Comparison of ENCODE assay signal across 22 cellular contexts in genomic region chr16:819336-819735, GRCh38. TPM values are rescaled to one million over a fixed set of nuclear protein-coding genes. Genes with fewer than 3 reads are reported as not detected.
DNase-seq lines count a peak whose midpoint lies in the region; ATAC-seq and TF ChIP-seq lines count a peak whose summit lies in the region.
"Had no signal": no experiment of that assay in that cellular context is flagged by ENCODE, and none has a peak within 500 bp of the region (broad histone marks: within the 10 kb centered on the region; RNA-seq: fewer than 3 reads in every experiment).

No MANE protein-coding gene starts in this region.

- no peaks in the 10 kb centered on the region for H3K36me3 ChIP-seq in left ventricle myocardium inferior
- H3K36me3 ChIP-seq: neural progenitor cell, spleen had no signal

- no peaks in the 10 kb centered on the region for H3K9me3 Mint-ChIP-seq in activated naive CD8-positive, alpha-beta T cell treated with anti-CD3 and anti-CD28 coated beads, Interleukin-2, amount 10 ng/mL, durations not matched to agents 7 days and 5 days
- H3K9me3 Mint-ChIP-seq in activated naive CD8-positive, alpha-beta T cell treated with anti-CD3 and anti-CD28 coated beads for 36 hours: no peaks in the 10 kb centered on the region
- no peaks in the 10 kb centered on the region for H3K9me3 Mint-ChIP-seq in stimulated activated naive B cell treated with anti-CD40 and anti-IgM and Interleukin-4, amounts not matched to agents 10 μg/mL and 1 μg/mL and 100 μg/mL, for 72 hours
- H3K9me3 Mint-ChIP-seq: GM23338; stimulated activated naive CD8-positive, alpha-beta T cell treated with anti-CD3 and anti-CD28 coated beads, Interleukin-15, Interleukin-2, amounts not matched to agents 100 ng/mL and 50 ng/mL, for 24 hours; type B pancreatic cell had no signal

- H3K27ac Mint-ChIP-seq in activated naive CD8-positive, alpha-beta T cell treated with anti-CD3 and anti-CD28 coated beads, Interleukin-2, amount 10 ng/mL, durations not matched to agents 7 days and 5 days: peak overlapping the region; percentile 85
- no peak overlapping the region for H3K27ac Mint-ChIP-seq in activated naive CD8-positive, alpha-beta T cell treated with anti-CD3 and anti-CD28 coated beads for 36 hours
- H3K27ac Mint-ChIP-seq in stimulated activated naive B cell treated with anti-CD40 and anti-IgM and Interleukin-4, amounts not matched to agents 10 μg/mL and 1 μg/mL and 100 μg/mL, for 72 hours: no peak overlapping the region
- H3K27ac Mint-ChIP-seq: GM23338; neural progenitor cell; stimulated activated naive CD8-positive, alpha-beta T cell treated with anti-CD3 and anti-CD28 coated beads, Interleukin-15, Interleukin-2, amounts not matched to agents 100 ng/mL and 50 ng/mL, for 24 hours; type B pancreatic cell had no signal

- H3K4me1 Mint-ChIP-seq in activated naive CD8-positive, alpha-beta T cell treated with anti-CD3 and anti-CD28 coated beads, Interleukin-2, amount 10 ng/mL, durations not matched to agents 7 days and 5 days: peaks cover 9% of the 10 kb centered on the region
- H3K4me1 Mint-ChIP-seq in activated naive CD8-positive, alpha-beta T cell treated with anti-CD3 and anti-CD28 coated beads for 36 hours: peaks cover 3% of the 10 kb centered on the region
- H3K4me1 Mint-ChIP-seq in stimulated activated naive B cell treated with anti-CD40 and anti-IgM and Interleukin-4, amounts not matched to agents 10 μg/mL and 1 μg/mL and 100 μg/mL, for 72 hours: peaks cover 3 to 11% of the 10 kb centered on the region in 2 donors
- H3K4me1 Mint-ChIP-seq: GM23338 had no signal

- POLR2A ChIA-PET in activated naive CD8-positive, alpha-beta T cell treated with anti-CD3 and anti-CD28 coated beads, Interleukin-2, amount 10 ng/mL, durations not matched to agents 7 days and 5 days (lab: Charles Lee): interaction anchor here (0.5 kb wide), 1 partner anchor 483 kb away, joined by 3 read pairs; no protein-coding TSS in a partner anchor

- peaks cover 15% of the 10 kb centered on the region for H3K27me3 Mint-ChIP-seq in activated naive CD8-positive, alpha-beta T cell treated with anti-CD3 and anti-CD28 coated beads, Interleukin-2, amount 10 ng/mL, durations not matched to agents 7 days and 5 days
- H3K27me3 Mint-ChIP-seq in activated naive CD8-positive, alpha-beta T cell treated with anti-CD3 and anti-CD28 coated beads for 36 hours: peaks cover 9% of the 10 kb centered on the region
- peaks cover 9 to 12% of the 10 kb centered on the region in 2 donors for H3K27me3 Mint-ChIP-seq in stimulated activated naive B cell treated with anti-CD40 and anti-IgM and Interleukin-4, amounts not matched to agents 10 μg/mL and 1 μg/mL and 100 μg/mL, for 72 hours

- intact Hi-C loops in left ventricle myocardium inferior (cut with micrococcal nuclease): loop anchor here (10.0 kb wide), 1 partner anchor 235 kb away; no protein-coding TSS in a partner anchor

- no peaks in the 10 kb centered on the region for H3K9me3 ChIP-seq in left ventricle myocardium inferior (replicated peaks)
- H3K9me3 ChIP-seq: spleen had no signal

- ATAC-seq in activated naive CD8-positive, alpha-beta T cell treated with anti-CD3 and anti-CD28 coated beads, Interleukin-2, amount 10 ng/mL, durations not matched to agents 7 days and 5 days (ENCODE audit: low read depth): peak; percentile 92
- peak; percentile 44 to 55 for ATAC-seq in stimulated activated naive B cell treated with anti-CD40 and anti-IgM and Interleukin-4, amounts not matched to agents 10 μg/mL and 1 μg/mL and 100 μg/mL, for 72 hours (replicated peaks)
- ATAC-seq: GM23338 had no signal

- H3K4me1 ChIP-seq in left ventricle myocardium inferior: no peaks in the 10 kb centered on the region

- H3K36me3 Mint-ChIP-seq in activated naive CD8-positive, alpha-beta T cell treated with anti-CD3 and anti-CD28 coated beads, Interleukin-2, amount 10 ng/mL, durations not matched to agents 7 days and 5 days: no peaks in the 10 kb centered on the region
- H3K36me3 Mint-ChIP-seq in activated naive CD8-positive, alpha-beta T cell treated with anti-CD3 and anti-CD28 coated beads for 36 hours: no peaks in the 10 kb centered on the region
- H3K36me3 Mint-ChIP-seq in stimulated activated naive B cell treated with anti-CD40 and anti-IgM and Interleukin-4, amounts not matched to agents 10 μg/mL and 1 μg/mL and 100 μg/mL, for 72 hours: no peaks in the 10 kb centered on the region
- H3K36me3 Mint-ChIP-seq: neural progenitor cell, type B pancreatic cell had no signal

- peak overlapping the region; percentile 72 for H3K4me3 Mint-ChIP-seq in activated naive CD8-positive, alpha-beta T cell treated with anti-CD3 and anti-CD28 coated beads, Interleukin-2, amount 10 ng/mL, durations not matched to agents 7 days and 5 days
- H3K4me3 Mint-ChIP-seq in activated naive CD8-positive, alpha-beta T cell treated with anti-CD3 and anti-CD28 coated beads for 36 hours: no peak overlapping the region
- H3K4me3 Mint-ChIP-seq in stimulated activated naive B cell treated with anti-CD40 and anti-IgM and Interleukin-4, amounts not matched to agents 10 μg/mL and 1 μg/mL and 100 μg/mL, for 72 hours: no peak overlapping the region
- H3K4me3 Mint-ChIP-seq: GM23338; stimulated activated naive CD8-positive, alpha-beta T cell treated with anti-CD3 and anti-CD28 coated beads, Interleukin-15, Interleukin-2, amounts not matched to agents 100 ng/mL and 50 ng/mL, for 24 hours; type B pancreatic cell had no signal

- peak; percentile 50 for DNase-seq in activated naive CD8-positive, alpha-beta T cell treated with anti-CD3 and anti-CD28 coated beads, Interleukin-2, amount 10 ng/mL, durations not matched to agents 7 days and 5 days
- no peak for DNase-seq in activated naive CD8-positive, alpha-beta T cell treated with anti-CD3 and anti-CD28 coated beads for 36 hours
- peak in 3 of 5 donors; percentile 22 to 28 (median 26) for DNase-seq in T-helper 1 cell
- DNase-seq in activated effector memory CD4-positive, alpha-beta T cell treated with Interleukin-2 at 50 U/mL for 16 hours: peak; percentile 28
- DNase-seq in stimulated activated naive B cell treated with anti-CD40 and anti-IgM and Interleukin-4, amounts not matched to agents 10 μg/mL and 1 μg/mL and 100 μg/mL, for 72 hours: no peak
- no peak for DNase-seq in left ventricle myocardium inferior
- no peak for DNase-seq in islet precursor cell
- DNase-seq in substantia nigra (lab: John Stamatoyannopoulos, UW): no peak
- DNase-seq: EL, mesendoderm, NCI-H146, NCI-H2171 treated with DMSO at 0.1 percent for 48 hours, NCI-H748 treated with DMSO at 0.1 percent for 48 hours, OCI-M1, SIG-M5, spleen had no signal

- peaks cover 96% of the 10 kb centered on the region for H3K27me3 ChIP-seq in left ventricle myocardium inferior (ENCODE audit: low read depth)

- no peak overlapping the region for H3K27ac ChIP-seq in left ventricle myocardium inferior (replicated peaks)
- H3K27ac ChIP-seq in substantia nigra (ENCODE audit: low read depth, low read length, poor library complexity, severe bottlenecking): no peak overlapping the region
- H3K27ac ChIP-seq: neural progenitor cell, spleen had no signal

- no peak overlapping the region for H3K4me3 ChIP-seq in left ventricle myocardium inferior
- H3K4me3 ChIP-seq: GM23338, neural progenitor cell, spleen had no signal

- no peak for TF ChIP-seq CTCF in left ventricle myocardium inferior (IDR thresholded peaks at IDR 0.05; ENCODE audit: borderline replicate concordance)

RNA-seq across cellular contexts. Expression of gene GNG13, which starts 18.8 kb away (rescaled TPM):
- not detected for total RNA-seq in activated naive CD8-positive, alpha-beta T cell treated with anti-CD3 and anti-CD28 coated beads, Interleukin-2, amount 10 ng/mL, durations not matched to agents 7 days and 5 days
- total RNA-seq in activated naive CD8-positive, alpha-beta T cell treated with anti-CD3 and anti-CD28 coated beads for 36 hours: not detected
- not detected for total RNA-seq in left ventricle myocardium inferior
- total RNA-seq: fibroblast of villous mesenchyme, GM23338, MCF 10A, spleen had no signal

RNA-seq across cellular contexts. Expression of gene CHTF18, which starts 30.9 kb away (rescaled TPM):
- total RNA-seq in activated naive CD8-positive, alpha-beta T cell treated with anti-CD3 and anti-CD28 coated beads, Interleukin-2, amount 10 ng/mL, durations not matched to agents 7 days and 5 days: 10 to 100 TPM; 92.8 to 94.2 TPM
- 100 to 1,000 TPM in 1 of 2 experiments, 10 to 100 TPM in 1; 98.3 to 100 TPM for total RNA-seq in activated naive CD8-positive, alpha-beta T cell treated with anti-CD3 and anti-CD28 coated beads for 36 hours
- 3.1 TPM for total RNA-seq in left ventricle myocardium inferior

RNA-seq across cellular contexts. Expression of gene RPUSD1, which starts 31.2 kb away (rescaled TPM):
- total RNA-seq in activated naive CD8-positive, alpha-beta T cell treated with anti-CD3 and anti-CD28 coated beads, Interleukin-2, amount 10 ng/mL, durations not matched to agents 7 days and 5 days: 10 to 100 TPM; 25.1 to 26.6 TPM
- total RNA-seq in activated naive CD8-positive, alpha-beta T cell treated with anti-CD3 and anti-CD28 coated beads for 36 hours: 10 to 100 TPM; 41.8 to 42.3 TPM
- 10.6 TPM for total RNA-seq in left ventricle myocardium inferior

RNA-seq across cellular contexts. Expression of gene MSLN, which starts 58.8 kb away (rescaled TPM):
- not detected for total RNA-seq in activated naive CD8-positive, alpha-beta T cell treated with anti-CD3 and anti-CD28 coated beads, Interleukin-2, amount 10 ng/mL, durations not matched to agents 7 days and 5 days
- not detected for total RNA-seq in activated naive CD8-positive, alpha-beta T cell treated with anti-CD3 and anti-CD28 coated beads for 36 hours
- total RNA-seq in left ventricle myocardium inferior: 0.91 TPM

Comparison
In these comparisons a context has a peak if more than half of its experiments do, and no peak if none do; other contexts are left out.
1. DNase-seq: peak in activated naive CD8-positive, alpha-beta T cell treated with anti-CD3 and anti-CD28 coated beads, Interleukin-2, amount 10 ng/mL, durations not matched to agents 7 days and 5 days (single experiment), T-helper 1 cell (3 of 5) and activated effector memory CD4-positive, alpha-beta T cell treated with Interleukin-2 at 50 U/mL for 16 hours (single experiment); none in activated naive CD8-positive, alpha-beta T cell treated with anti-CD3 and anti-CD28 coated beads for 36 hours (single experiment), stimulated activated naive B cell treated with anti-CD40 and anti-IgM and Interleukin-4, amounts not matched to agents 10 μg/mL and 1 μg/mL and 100 μg/mL, for 72 hours (single experiment), left ventricle myocardium inferior (single experiment), islet precursor cell (single experiment) and substantia nigra (0 of 49).
2. RNA of gene CHTF18, which starts 30.9 kb away (total RNA-seq): 98.3 to 100 TPM in activated naive CD8-positive, alpha-beta T cell treated with anti-CD3 and anti-CD28 coated beads for 36 hours and 92.8 to 94.2 TPM in activated naive CD8-positive, alpha-beta T cell treated with anti-CD3 and anti-CD28 coated beads, Interleukin-2, amount 10 ng/mL, durations not matched to agents 7 days and 5 days; 3.1 TPM in left ventricle myocardium inferior (single experiment); every median in the first group is over 10 times any median in the second.